8 cellular contexts compared by ENCODE assay signal in genomic region chr1:8661185-8662110, GRCh38.
DNase-seq lines count a peak whose midpoint lies in the region; ATAC-seq lines count a peak whose summit lies in the region.

No MANE protein-coding gene starts in this region.

- in situ Hi-C loops in G401 (cut with HindIII; ENCODE audit: low sequenced_read_pairs), result no loop called here

- peak; percentile 62 for ATAC-seq in esophagus mucosa
- peak; percentile 64 for ATAC-seq in sciatic nerve
- no peak for ATAC-seq in GM21526 (IDR thresholded peaks at IDR 0.05; ENCODE audit: low FRiP score, unreplicated experiment)

- DNase-seq in GM04504 (ENCODE audit: low read depth), result peak; percentile 75
- DNase-seq in OCI-M1 (lab: John Stamatoyannopoulos, UW), result peak; percentile 39
- DNase-seq in sciatic nerve (ENCODE audit: low spot score), result peak; percentile 71
- no peak for DNase-seq in NCI-H2029 (lab: John Stamatoyannopoulos, UW)
- no peak for DNase-seq in HuH-7 (ENCODE audit: low spot score)
- DNase-seq in G401 (ENCODE audit: low spot score), result no peak

- intact Hi-C loops in sciatic nerve (cut with DNase I), result no loop called here

Comparison
In these comparisons a context has a peak if more than half of its experiments do, and no peak if none do; other contexts are left out.
1. DNase-seq: peak in GM04504 (single experiment), OCI-M1 (single experiment) and sciatic nerve (single experiment); none in NCI-H2029 (single experiment), HuH-7 (single experiment) and G401 (single experiment).